Comparison of ENCODE assay signal across 12 cellular contexts in genomic region chr3:64109438-64109837, GRCh38.
DNase-seq lines count a peak whose midpoint lies in the region; ATAC-seq and TF ChIP-seq lines count a peak whose summit lies in the region.
"Had no signal": no experiment of that assay in that cellular context is flagged by ENCODE, and none has a peak within 500 bp of the region (broad histone marks: within the 10 kb centered on the region; RNA-seq: fewer than 3 reads in every experiment).

No MANE protein-coding gene starts in this region.

- POLR2A ChIA-PET in WTC11 (lab: Charles Lee): no interaction called here

- peak; percentile 55 for ATAC-seq in WTC11
- no peak for ATAC-seq in HG03135 (IDR thresholded peaks at IDR 0.05; ENCODE audit: unreplicated experiment)

- no peak overlapping the region for H3K4me3 Mint-ChIP-seq in WTC11

- H3K4me3 ChIP-seq in HUES48 (ENCODE audit: low read depth, low read length): no peak overlapping the region
- H3K4me3 ChIP-seq: dorsolateral prefrontal cortex had no signal

- H3K9ac ChIP-seq in HUES48 (ENCODE audit: low read depth, low read length): no peak overlapping the region

- H3K4me1 ChIP-seq in HUES48 (ENCODE audit: control insufficient read depth, insufficient read depth, low read length): peaks cover 33% of the 10 kb centered on the region

- peaks cover 15% of the 10 kb centered on the region for H3K9me3 Mint-ChIP-seq in WTC11

- no peak for TF ChIP-seq CTCF in WTC11 (IDR thresholded peaks at IDR 0.05)

- H3K4me1 Mint-ChIP-seq in WTC11: peaks cover 39% of the 10 kb centered on the region

- CTCF ChIA-PET in WTC11 (lab: Charles Lee): interaction anchor here (0.8 kb wide), 1 partner anchor 79 kb away, joined by 3 read pairs; no protein-coding TSS in a partner anchor

- peak overlapping the region; percentile 80 for H3K27ac ChIP-seq in HUES48 (ENCODE audit: low read depth, low read length)

- no peaks in the 10 kb centered on the region for H3K36me3 ChIP-seq in HUES48 (ENCODE audit: control insufficient read depth, insufficient read depth, low read length)

- DNase-seq in WTC11 (ENCODE audit: low spot score) (no peak), iPS-NIHi11 (ENCODE audit: low spot score) (peak; percentile 33), retina (peak; percentile 49), NOMO-1 treated with DMSO at 0.1 percent for 48 hours (lab: John Stamatoyannopoulos, UW; ENCODE audit: unreplicated experiment) (no peak), NCI-H524 (lab: John Stamatoyannopoulos, UW) (no peak), NCI-H187 (lab: John Stamatoyannopoulos, UW) (no peak)
- DNase-seq: activated naive CD4-positive, alpha-beta T cell treated with anti-CD3 and anti-CD28 coated beads, Interleukin-2, amount 50 U/mL, for 16 hours; Karpas-422; NK-92 treated with Interleukin-12 subunit alpha and Interleukin-12 subunit beta, amount 100 ng/mL, for 24 hours had no signal

- no peaks in the 10 kb centered on the region for H3K27me3 ChIP-seq in HUES48 (ENCODE audit: control insufficient read depth, insufficient read depth, low read length)

- no peaks in the 10 kb centered on the region for H3K27me3 Mint-ChIP-seq in WTC11 (ENCODE audit: low read depth)

- H3K27ac Mint-ChIP-seq in WTC11: peak overlapping the region; percentile 10; the same call in 1 of the 2 replicates

- no peaks in the 10 kb centered on the region; the same call in 1 of the 2 replicates for H3K9me3 ChIP-seq in HUES48 (ENCODE audit: control insufficient read depth, insufficient read depth, low read length)

- H3K36me3 Mint-ChIP-seq in WTC11: peaks cover 7% of the 10 kb centered on the region

TF ChIP-seq in WTC11, 78 proteins besides CTCF, POLR2A, EP300 and RAD21:
- TF ChIP-seq TEAD4 (CRISPR knock-in tag; IDR thresholded peaks at IDR 0.05) (no peak), MYBL2 (CRISPR knock-in tag; IDR thresholded peaks at IDR 0.05) (no peak), ZNF121 (CRISPR knock-in tag; IDR thresholded peaks at IDR 0.05) (no peak), ZBTB21 (CRISPR knock-in tag; IDR thresholded peaks at IDR 0.05; ENCODE audit: borderline replicate concordance) (no peak), GABPB1 (CRISPR knock-in tag; IDR thresholded peaks at IDR 0.05) (no peak), FOXK1 (CRISPR knock-in tag; IDR thresholded peaks at IDR 0.05) (no peak), ZNF232 (CRISPR knock-in tag; IDR thresholded peaks at IDR 0.05) (no peak)

Comparison
In these comparisons a context has a peak if more than half of its experiments do, and no peak if none do; other contexts are left out.
1. DNase-seq: peak in iPS-NIHi11 (single experiment) and retina (single experiment); none in WTC11 (single experiment), NOMO-1 treated with DMSO at 0.1 percent for 48 hours (single experiment), NCI-H524 (0 of 2) and NCI-H187 (0 of 2).